Comparison of ENCODE assay signal across 1 cellular context in genomic region chr11:63986156-63986931, GRCh38.
TF ChIP-seq lines count a peak whose summit lies in the region.

TSS of gene OTUB1 (plus strand) at chr11:63986438. CDS start at chr11:63986457, 19 bp downstream.

TF ChIP-seq in HepG2, 621 proteins besides CTCF, POLR2A, EP300 and RAD21 (continued from another document and continues in another):
- TF ChIP-seq GMEB1 (CRISPR knock-in tag; IDR thresholded peaks at IDR 0.05; ENCODE audit: borderline replicate concordance) (peak; percentile 65; the same call in 1 of the 2 replicates), ZNF781 (CRISPR knock-in tag; IDR thresholded peaks at IDR 0.05; ENCODE audit: borderline replicate concordance, not compliant biosample characterization) (no peak), FIP1L1 (IDR thresholded peaks at IDR 0.05; ENCODE audit: borderline replicate concordance, insufficient read depth, low read depth, low read length) (no peak), KLF13 (CRISPR knock-in tag; IDR thresholded peaks at IDR 0.05) (no peak), MXD1 (CRISPR knock-in tag; IDR thresholded peaks at IDR 0.05) (peak; percentile 78), AGO1 (IDR thresholded peaks at IDR 0.05; ENCODE audit: low read depth, low read length, poor library complexity, severe bottlenecking) (peak; percentile 8), AKAP8 (CRISPR knock-in tag; IDR thresholded peaks at IDR 0.05) (peak; percentile 75), ZNF704 (CRISPR knock-in tag; IDR thresholded peaks at IDR 0.05; ENCODE audit: borderline replicate concordance) (peak; percentile 80; the same call in 1 of the 2 replicates), FOXA1 (IDR thresholded peaks at IDR 0.05) (no peak), FOXA1 (CRISPR knock-in tag; IDR thresholded peaks at IDR 0.05) (0 out of 2 replicates have a peak, but pooled peaks have one; percentile 48), SKIL (CRISPR knock-in tag; IDR thresholded peaks at IDR 0.05; ENCODE audit: borderline replicate concordance) (no peak), FOXM1 (CRISPR knock-in tag; IDR thresholded peaks at IDR 0.05) (0 out of 2 replicates have a peak, but pooled peaks have one; percentile 37), ZNF136 (CRISPR knock-in tag; IDR thresholded peaks at IDR 0.05; ENCODE audit: low read depth) (no peak; the same call in 1 of the 2 replicates), PLSCR1 (CRISPR knock-in tag; IDR thresholded peaks at IDR 0.05; ENCODE audit: borderline replicate concordance) (no peak), SMARCE1 (IDR thresholded peaks at IDR 0.05; ENCODE audit: borderline replicate concordance) (no peak), ZNF292 (CRISPR knock-in tag; IDR thresholded peaks at IDR 0.05; ENCODE audit: borderline replicate concordance, low read depth) (no peak), NFIB (CRISPR knock-in tag; IDR thresholded peaks at IDR 0.05; ENCODE audit: borderline replicate concordance) (no peak), ZFP82 (CRISPR knock-in tag; IDR thresholded peaks at IDR 0.05; ENCODE audit: borderline replicate concordance) (no peak), ZBTB44 (CRISPR knock-in tag; IDR thresholded peaks at IDR 0.05) (no peak), ONECUT2 (CRISPR knock-in tag; IDR thresholded peaks at IDR 0.05) (no peak), BRCA1 (CRISPR knock-in tag; IDR thresholded peaks at IDR 0.05) (peak; percentile 71; the same call in 1 of the 2 replicates), ARID5B (CRISPR knock-in tag; IDR thresholded peaks at IDR 0.05) (peak; percentile 22; the same call in 1 of the 2 replicates), KDM5B (CRISPR knock-in tag; IDR thresholded peaks at IDR 0.05; ENCODE audit: borderline replicate concordance) (peak; percentile 77; the same call in 1 of the 2 replicates), ZNF18 (CRISPR knock-in tag; IDR thresholded peaks at IDR 0.05; ENCODE audit: insufficient replicate concordance) (no peak), ZBTB1 (CRISPR knock-in tag; IDR thresholded peaks at IDR 0.05; ENCODE audit: borderline replicate concordance) (no peak), ZFP36 (IDR thresholded peaks at IDR 0.05; ENCODE audit: borderline replicate concordance, low read depth, low read length, partially characterized antibody) (no peak), PCBP1 (IDR thresholded peaks at IDR 0.05; ENCODE audit: borderline replicate concordance, low read depth, low read length) (peak; percentile 94), ZFP36L2 (CRISPR knock-in tag; IDR thresholded peaks at IDR 0.05) (no peak), IKZF4 (CRISPR knock-in tag; IDR thresholded peaks at IDR 0.05; ENCODE audit: borderline replicate concordance, low read depth, not compliant biosample characterization) (no peak), RBFOX2 (IDR thresholded peaks at IDR 0.05; ENCODE audit: low read depth, low read length) (peak; percentile 97), ZNF383 (CRISPR knock-in tag; IDR thresholded peaks at IDR 0.05; ENCODE audit: borderline replicate concordance) (no peak), HDAC6 (IDR thresholded peaks at IDR 0.05; ENCODE audit: low read depth, low read length) (no peak), SOX6 (IDR thresholded peaks at IDR 0.05) (no peak), SOX6 (CRISPR knock-in tag; IDR thresholded peaks at IDR 0.05) (peak; percentile 45; the same call in 1 of the 2 replicates), GPN1 (CRISPR knock-in tag; IDR thresholded peaks at IDR 0.05; ENCODE audit: borderline replicate concordance) (no peak), ZNF558 (CRISPR knock-in tag; IDR thresholded peaks at IDR 0.05; ENCODE audit: borderline replicate concordance) (peak; percentile 85; the same call in 1 of the 2 replicates), ZNF709 (CRISPR knock-in tag; IDR thresholded peaks at IDR 0.05) (peak; percentile 75), JARID2 (CRISPR knock-in tag; IDR thresholded peaks at IDR 0.05; ENCODE audit: insufficient replicate concordance) (no peak), NFKB2 (CRISPR knock-in tag; IDR thresholded peaks at IDR 0.05; ENCODE audit: borderline replicate concordance) (peak; percentile 84; the same call in 1 of the 2 replicates), ZNF530 (CRISPR knock-in tag; IDR thresholded peaks at IDR 0.05; ENCODE audit: low read depth) (no peak), ZSCAN9 (CRISPR knock-in tag; IDR thresholded peaks at IDR 0.05; ENCODE audit: borderline replicate concordance) (no peak), STAT6 (CRISPR knock-in tag; IDR thresholded peaks at IDR 0.05; ENCODE audit: borderline replicate concordance) (no peak), SUZ12 (IDR thresholded peaks at IDR 0.05; ENCODE audit: low read depth, low read length) (no peak), RBM39 (IDR thresholded peaks at IDR 0.05; ENCODE audit: low read depth, low read length, poor library complexity, severe bottlenecking) (peak; percentile 90), NFATC3 (CRISPR knock-in tag; IDR thresholded peaks at IDR 0.05) (no peak), CEBPB (IDR thresholded peaks at IDR 0.05; ENCODE audit: borderline replicate concordance, low read depth, low read length) (no peak), PHF20 (CRISPR knock-in tag; IDR thresholded peaks at IDR 0.05) (peak; percentile 86)
